8 cellular contexts compared by ENCODE assay signal in genomic region chr1:208093754-208094719, GRCh38.
DNase-seq lines count a peak whose midpoint lies in the region; ATAC-seq and TF ChIP-seq lines count a peak whose summit lies in the region.

No MANE protein-coding gene starts in this region.

- H3K9me3 ChIP-seq in thyroid gland, result no peaks in the 10 kb centered on the region

- H3K27ac ChIP-seq in thyroid gland, result peak overlapping the region in 1 of 3 donors; percentile 31

- TF ChIP-seq POLR2A in thyroid gland (IDR thresholded peaks at IDR 0.05), result no peak

- H3K27me3 Mint-ChIP-seq in nephron progenitor cell (ENCODE audit: low read depth, poor library complexity), result peaks cover 6% of the 10 kb centered on the region

- TF ChIP-seq CTCF in nephron progenitor cell (IDR thresholded peaks at IDR 0.05) (peak; percentile 75), thyroid gland (IDR thresholded peaks at IDR 0.05) (peak; percentile 62 to 83 (median 76))

- H3K36me3 ChIP-seq in thyroid gland, result peaks cover 8 to 20% of the 10 kb centered on the region in 2 donors

- intact Hi-C loops in thyroid gland (cut with DNase I), result loop anchor here (5.0 to 10.0 kb wide), 2 partner anchors 72 to 151 kb away; partner anchors contain the start of gene PLXNA2

- peak; percentile 67 for DNase-seq in COLO829 (ENCODE audit: low spot score)
- DNase-seq in H4 (ENCODE audit: low spot score), result peak; percentile 36
- peak; percentile 54 for DNase-seq in NCI-H226
- peak; percentile 83 for DNase-seq in activated CD8-positive, alpha-beta memory T cell treated with anti-CD3 and anti-CD28 coated beads for 24 hours
- peak; percentile 80 for DNase-seq in nephron progenitor cell
- peak; percentile 80 for DNase-seq in thyroid gland

- ATAC-seq in esophagus mucosa, result peak; percentile 35
- ATAC-seq in GM21528 (IDR thresholded peaks at IDR 0.05; ENCODE audit: low FRiP score, unreplicated experiment), result no peak

- no peaks in the 10 kb centered on the region for H3K27me3 ChIP-seq in thyroid gland

- peaks cover 88% of the 10 kb centered on the region for H3K36me3 Mint-ChIP-seq in nephron progenitor cell (ENCODE audit: low read depth)

- no peak overlapping the region for H3K4me3 Mint-ChIP-seq in nephron progenitor cell

- no peak overlapping the region for H3K27ac Mint-ChIP-seq in nephron progenitor cell

- peaks cover 25% of the 10 kb centered on the region for H3K4me1 Mint-ChIP-seq in nephron progenitor cell

- no peak overlapping the region for H3K4me3 ChIP-seq in thyroid gland (replicated peaks in 1 of 3)

- H3K9me3 Mint-ChIP-seq in nephron progenitor cell, result no peaks in the 10 kb centered on the region

- peaks cover 17 to 21% of the 10 kb centered on the region in 2 donors for H3K4me1 ChIP-seq in thyroid gland

- 54 to 55% methylated on average over 4 of the region's 4 CpGs for WGBS in thyroid gland, 2 donors
